12 cellular contexts compared by ENCODE assay signal in the genomic region with DNA sequence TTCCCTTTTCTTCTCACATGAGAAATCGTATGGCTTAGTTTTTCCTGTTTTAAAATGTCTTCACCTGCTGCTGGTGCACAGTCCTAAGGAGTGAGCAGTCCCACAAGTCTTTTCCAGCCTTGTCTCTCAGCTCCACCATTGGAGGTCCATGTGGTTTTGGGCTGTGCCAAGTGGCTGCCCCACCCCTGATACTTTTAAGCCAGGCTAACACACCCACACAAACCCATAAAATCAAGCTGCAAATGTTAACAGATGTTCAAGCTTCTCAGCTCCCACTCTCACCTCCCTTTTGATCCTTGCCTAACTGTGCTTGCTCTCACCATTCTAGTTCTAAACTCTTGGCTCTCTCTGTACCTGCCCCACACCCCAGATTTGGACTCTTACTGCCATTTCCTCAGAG.
"Had no signal": no experiment of that assay in that cellular context is flagged by ENCODE, and none has a peak within 500 bp of the region (broad histone marks: within the 10 kb centered on the region; RNA-seq: fewer than 3 reads in every experiment).

No MANE protein-coding gene starts in this region.

- H3K27ac ChIP-seq: gastrocnemius medialis, heart right ventricle, left lung, prostate gland, sigmoid colon had no signal

- H3K4me3 ChIP-seq: gastrocnemius medialis, heart right ventricle, left lung, prostate gland, sigmoid colon had no signal

- H3K4me1 ChIP-seq: gastrocnemius medialis, heart right ventricle, left lung, prostate gland, sigmoid colon had no signal

- ATAC-seq: gastrocnemius medialis, heart right ventricle, left lung, WTC11 had no signal

- H3K9me3 ChIP-seq: gastrocnemius medialis, prostate gland, sigmoid colon had no signal

- H3K36me3 ChIP-seq: gastrocnemius medialis, heart right ventricle, left lung, prostate gland, sigmoid colon had no signal

- DNase-seq: activated CD4-positive, alpha-beta T cell treated with anti-CD3 and anti-CD28 coated beads, Interleukin-2, amount 10 ng/mL, durations not matched to agents 24 days and 14 days; activated naive CD4-positive, alpha-beta T cell treated with anti-CD3 and anti-CD28 coated beads for 36 hours; gastrocnemius medialis; heart right ventricle; islet precursor cell; left lung; sigmoid colon; stimulated activated CD4-positive, alpha-beta T cell treated with anti-CD3 and anti-CD28 coated beads, Interleukin-12 subunit alpha, Interleukin-12 subunit beta, amount 100 ng/mL, for 4 hours; stimulated activated naive CD4-positive, alpha-beta T cell; trophoblast cell had no signal
